32 cellular contexts compared by ENCODE assay signal in genomic region chr14:97426776-97427175, GRCh38.
"Had no signal": no experiment of that assay in that cellular context is flagged by ENCODE, and none has a peak within 500 bp of the region (broad histone marks: within the 10 kb centered on the region; RNA-seq: fewer than 3 reads in every experiment).

No MANE protein-coding gene starts in this region.

- H3K9me3 Mint-ChIP-seq: activated naive CD8-positive, alpha-beta T cell treated with anti-CD3 and anti-CD28 coated beads, Interleukin-2, amount 50 U/mL, for 24 hours; activated T-cell treated with anti-CD3 and anti-CD28 coated beads, Interleukin-2, amount 50 U/mL, for 24 hours had no signal

- H3K4me1 Mint-ChIP-seq: activated CD4-positive, alpha-beta T cell treated with anti-CD3 and anti-CD28 coated beads, Interleukin-2, amount 10 ng/mL, durations not matched to agents 24 days and 14 days; activated naive CD8-positive, alpha-beta T cell treated with anti-CD3 and anti-CD28 coated beads, Interleukin-2, amount 50 U/mL, for 24 hours; brain had no signal

- H3K4me2 ChIP-seq: PC-9 had no signal

- H2AFZ ChIP-seq: PC-9 had no signal

- H3K27me3 Mint-ChIP-seq: activated naive CD8-positive, alpha-beta T cell; activated naive CD8-positive, alpha-beta T cell treated with anti-CD3 and anti-CD28 coated beads, Interleukin-2, amount 50 U/mL, for 24 hours; activated T-cell treated with anti-CD3 and anti-CD28 coated beads, Interleukin-2, amount 50 U/mL, for 24 hours had no signal

- DNase-seq: activated CD4-positive, alpha-beta T cell treated with anti-CD3 and anti-CD28 coated beads for 1 hour; activated CD4-positive, alpha-beta T cell treated with anti-CD3 and anti-CD28 coated beads, Interleukin-2, amount 10 ng/mL, durations not matched to agents 24 days and 14 days; activated CD4-positive, alpha-beta T cell treated with anti-CD3 and anti-CD28 coated beads, Interleukin-2, amount 50 U/mL, for 48 hours; activated CD4-positive, CD25-positive, alpha-beta regulatory T cell; activated CD8-positive, alpha-beta T cell treated with anti-CD3 and anti-CD28 coated beads, Interleukin-2, amount 10 ng/mL, durations not matched to agents 7 days and 5 days; activated gamma-delta T cell; activated naive CD4-positive, alpha-beta T cell treated with Interleukin-2 at 50 U/mL for 16 hours; activated naive CD8-positive, alpha-beta T cell treated with anti-CD3 and anti-CD28 coated beads, Interleukin-2, amount 50 U/mL, for 24 hours; activated T-cell treated with anti-CD3 and anti-CD28 coated beads, Interleukin-2, amount 50 U/mL, for 24 hours; anterior cingulate cortex; caudate nucleus; cerebellar nuclear complex; Kasumi-1; MG63; NCI-H1048; NCI-H1105 treated with DMSO at 0.1 percent for 48 hours; NCI-H1436; NCI-H1694; NCI-H1930; NCI-H2081 treated with DMSO at 0.1 percent for 48 hours; NCI-H226; NCI-H524 treated with DMSO at 0.1 percent for 48 hours; PC-9; SIG-M5; T1000; WERI-Rb-1 had no signal

- H3K36me3 Mint-ChIP-seq: activated naive CD8-positive, alpha-beta T cell; brain had no signal

- H3K4me3 ChIP-seq: MG63, PC-9, SK-N-MC had no signal

- H3K4me3 Mint-ChIP-seq: activated CD4-positive, alpha-beta T cell treated with anti-CD3 and anti-CD28 coated beads, Interleukin-2, amount 10 ng/mL, durations not matched to agents 24 days and 14 days; activated CD8-positive, alpha-beta T cell treated with anti-CD3 and anti-CD28 coated beads, Interleukin-2, amount 10 ng/mL, durations not matched to agents 7 days and 5 days; activated naive CD8-positive, alpha-beta T cell; activated naive CD8-positive, alpha-beta T cell treated with anti-CD3 and anti-CD28 coated beads, Interleukin-2, amount 50 U/mL, for 24 hours; activated T-cell treated with anti-CD3 and anti-CD28 coated beads, Interleukin-2, amount 50 U/mL, for 24 hours; brain had no signal

- H3K9me3 ChIP-seq: MG63 had no signal

- H3K27ac Mint-ChIP-seq: activated CD4-positive, alpha-beta T cell treated with anti-CD3 and anti-CD28 coated beads, Interleukin-2, amount 10 ng/mL, durations not matched to agents 24 days and 14 days; activated CD8-positive, alpha-beta T cell treated with anti-CD3 and anti-CD28 coated beads, Interleukin-2, amount 10 ng/mL, durations not matched to agents 7 days and 5 days; activated naive CD8-positive, alpha-beta T cell; activated naive CD8-positive, alpha-beta T cell treated with anti-CD3 and anti-CD28 coated beads, Interleukin-2, amount 50 U/mL, for 24 hours; activated T-cell treated with anti-CD3 and anti-CD28 coated beads, Interleukin-2, amount 50 U/mL, for 24 hours; activated T-helper 2 cell treated with anti-CD3 and anti-CD28 coated beads, Interferon-gamma antibody, Interleukin-2, Interleukin-4, amounts not matched to agents 10 μg/mL and 5 μg/mL and 100 μg/mL, durations not matched to agents 14 hours and 24 hours and 36 hours had no signal

- H3K27me3 ChIP-seq: MG63 had no signal

- H3K36me3 ChIP-seq: MG63, WERI-Rb-1 had no signal

- H3K27ac ChIP-seq: PC-9, RWPE1, SK-N-MC, WERI-Rb-1 had no signal

- ATAC-seq: activated CD8-positive, alpha-beta T cell treated with anti-CD3 and anti-CD28 coated beads, Interleukin-2, amount 10 ng/mL, durations not matched to agents 7 days and 5 days; activated naive CD8-positive, alpha-beta T cell treated with anti-CD3 and anti-CD28 coated beads, Interleukin-2, amount 50 U/mL, for 24 hours; Right ventricle myocardium inferior had no signal
